8 cellular contexts compared by ENCODE assay signal in genomic region chr3:52770581-52771333, GRCh38. TPM values are rescaled to one million over a fixed set of nuclear protein-coding genes. Genes with fewer than 3 reads are reported as not detected.
DNase-seq lines count a peak whose midpoint lies in the region; ATAC-seq, FAIRE-seq and TF ChIP-seq lines count a peak whose summit lies in the region.

Gene NEK4, minus strand, starts transcription at chr3:52770940. Its CDS starts 194 bp downstream, at chr3:52770746.

- peak within 1 kb of the TSS; percentile 57 for H3K4ac ChIP-seq in H1 (replicated peaks; ENCODE audit: insufficient read length, low read depth, low read length)
- H3K4ac ChIP-seq in mesenchymal stem cell (ENCODE audit: low read depth in 1 of 2, low read length in 2 of 2), result peak within 1 kb of the TSS; percentile 5 to 22

- intact Hi-C loops in Caco-2 (cut with micrococcal nuclease; ENCODE audit: unreplicated experiment), result loop anchor here (2.0 kb wide), 1 partner anchor 50 kb away; no protein-coding TSS in a partner anchor

- peak; percentile 31 for FAIRE-seq in HTR-8/SVneo (lab: Jason Lieb, UNC)
- no peak for FAIRE-seq in H1 (lab: Jason Lieb, UNC)

- peak; percentile 82 to 94 for TF ChIP-seq POLR2A in H1 (IDR thresholded peaks at IDR 0.05; ENCODE audit: control extremely low read depth in 1 of 2, low read depth in 2 of 2, low read length in 2 of 2)

- H3K27ac ChIP-seq in H1 (ENCODE audit: low read depth, low read length) (peak within 1 kb of the TSS; percentile 86), mesenchymal stem cell (ENCODE audit: low read length, poor library complexity, severe bottlenecking) (no peak within 1 kb of the TSS)

- H3K27ac Mint-ChIP-seq in Caco-2 (ENCODE audit: unreplicated experiment), result peak within 1 kb of the TSS; percentile 69

- no peak for TF ChIP-seq RAD21 in H1 (IDR thresholded peaks at IDR 0.05 in 1 of 2, conservative IDR thresholded peaks at IDR 0.05 in 1 of 2; ENCODE audit: low read depth in 2 of 2, low read length in 2 of 2)

- H3K36me3 ChIP-seq in Caco-2 (ENCODE audit: control insufficient read depth, insufficient read depth, low read length) (no peaks in the 10 kb centered on the region), H1 (ENCODE audit: control insufficient read depth in 2 of 4, insufficient read depth in 4 of 4, low read length in 3 of 4) (peaks cover 5 to 22% (median 12%) of the 10 kb centered on the region in 4 experiments; a peak in 7 of 8 replicates), mesenchymal stem cell (ENCODE audit: control insufficient read depth in 1 of 2, insufficient read depth in 2 of 2, low read depth in 1 of 2, low read length in 2 of 2) (peaks cover 6 to 18% of the 10 kb centered on the region in 2 experiments)

- no peak within 1 kb of the TSS for H2BK20ac ChIP-seq in H1 (ENCODE audit: low read length)

- H4K91ac ChIP-seq in H1 (replicated peaks; ENCODE audit: insufficient read length, low read length) (peak within 1 kb of the TSS; percentile 82), mesenchymal stem cell (ENCODE audit: low read length) (no peak within 1 kb of the TSS)

- peaks cover 27% of the 10 kb centered on the region for H3K4me1 Mint-ChIP-seq in Caco-2 (ENCODE audit: low read depth, unreplicated experiment)

- H2BK120ac ChIP-seq in H1 (replicated peaks; ENCODE audit: low read depth, low read length), result peak within 1 kb of the TSS; percentile 29
- no peak within 1 kb of the TSS for H2BK120ac ChIP-seq in mesenchymal stem cell (ENCODE audit: low read depth, low read length)

- H3K79me2 ChIP-seq in H1 (ENCODE audit: control insufficient read depth in 1 of 2, insufficient read depth in 2 of 2, low read length in 2 of 2), result peaks cover 0 to 21% of the 10 kb centered on the region in 2 experiments; a peak in 3 of 4 replicates

- H2BK5ac ChIP-seq in H1 (ENCODE audit: low read depth, low read length) (peak within 1 kb of the TSS; percentile 94), mesenchymal stem cell (ENCODE audit: low read depth, low read length, poor library complexity, severe bottlenecking) (no peak within 1 kb of the TSS)

- H3K4me3 ChIP-seq in Caco-2 (ENCODE audit: low read depth, low read length), result peak within 1 kb of the TSS; percentile 88
- H3K4me3 ChIP-seq in H1 (ENCODE audit: extremely low read depth in 1 of 4, insufficient read depth in 2 of 4, low read depth in 3 of 4, low read length in 4 of 4), result peak within 1 kb of the TSS; percentile 70 to 88 (median 78)
- peak within 1 kb of the TSS; percentile 92 for H3K4me3 ChIP-seq in mesenchymal stem cell (ENCODE audit: insufficient read depth in 1 of 2, low read depth in 1 of 2, low read length in 2 of 2)

- H2BK12ac ChIP-seq in H1 (ENCODE audit: low read depth, low read length), result no peak within 1 kb of the TSS
- H2BK12ac ChIP-seq in mesenchymal stem cell (ENCODE audit: low read length in 2 of 2), result no peak within 1 kb of the TSS

- ATAC-seq in GM21367 (IDR thresholded peaks at IDR 0.05; ENCODE audit: unreplicated experiment), result peak; percentile 95

- H3K56ac ChIP-seq in H1 (replicated peaks; ENCODE audit: insufficient read length, low read depth, low read length), result peak within 1 kb of the TSS; percentile 17

- H2AFZ ChIP-seq in H1 (ENCODE audit: low read length), result peak within 1 kb of the TSS; percentile 92
- peak within 1 kb of the TSS; percentile 87 for H2AFZ ChIP-seq in mesenchymal stem cell (ENCODE audit: low read depth, low read length)

- peaks cover 16% of the 10 kb centered on the region for H3K36me3 Mint-ChIP-seq in Caco-2 (ENCODE audit: insufficient read depth, unreplicated experiment)

- no peaks in the 10 kb centered on the region for H3K9me3 Mint-ChIP-seq in Caco-2 (ENCODE audit: unreplicated experiment)

- no peaks in the 10 kb centered on the region for H4K20me1 ChIP-seq in H1 (replicated peaks in 1 of 2; ENCODE audit: control insufficient read depth in 1 of 2, insufficient read depth in 2 of 2, low read length in 2 of 2)

- H4K8ac ChIP-seq in H1 (ENCODE audit: extremely low read depth, insufficient read depth, low read length), result peak within 1 kb of the TSS; percentile 94
- H4K8ac ChIP-seq in mesenchymal stem cell (ENCODE audit: low read length), result peak within 1 kb of the TSS; percentile 91

- WGBS in H1 (ENCODE audit: extremely low coverage in 1 of 2, insufficient coverage in 1 of 2, insufficient read length in 1 of 2, insufficient replicate concordance in 2 of 2, low coverage in 1 of 2, low lambda C conversion rate in 2 of 2, missing lambda C conversion rate in 1 of 2), 2 experiments, result 3% methylated on average over 34 of the region's 62 CpGs; no CpG with 5 or more reads in 1 of the 2 experiments
- 1% methylated on average over 60 of the region's 62 CpGs for WGBS in mesenchymal stem cell

- POLR2A ChIA-PET in Caco-2 (lab: Charles Lee) (interaction anchor here (0.7 to 0.9 kb wide), 2 partner anchors 29 to 390 kb away, joined by 3 to 8 read pairs; no protein-coding TSS in a partner anchor), H1 (lab: Charles Lee; ENCODE audit: partially characterized antibody) (interaction anchor here (0.8 to 2.3 kb wide), 15 partner anchors 9 to 302 kb away, joined by 3 to 10 read pairs (median 6); partner anchors contain the start of genes GNL3, ITIH3 and PBRM1)

- no peak within 1 kb of the TSS for H3K23ac ChIP-seq in H1 (ENCODE audit: insufficient read length)
- H3K23ac ChIP-seq in mesenchymal stem cell (ENCODE audit: low read length in 2 of 2), result peak within 1 kb of the TSS in 1 of 2 experiments; percentile 20

- H3K4me2 ChIP-seq in H1 (ENCODE audit: insufficient read depth in 1 of 2, low read depth in 2 of 2, low read length in 2 of 2) (peak within 1 kb of the TSS; percentile 73 to 83), mesenchymal stem cell (ENCODE audit: low read length, poor library complexity, severe bottlenecking) (peak within 1 kb of the TSS; percentile 86)

- peaks cover 3% of the 10 kb centered on the region; the same call in 1 of the 2 replicates for H3K79me1 ChIP-seq in H1 (ENCODE audit: low read depth, low read length)
- peaks cover 8% of the 10 kb centered on the region for H3K79me1 ChIP-seq in mesenchymal stem cell (replicated peaks; ENCODE audit: low read length, poor library complexity, severe bottlenecking)

- H3K27me3 ChIP-seq in Caco-2 (replicated peaks; ENCODE audit: control insufficient read depth, insufficient read depth, low read length), result no peaks in the 10 kb centered on the region
- H3K27me3 ChIP-seq in H1 (replicated peaks in 1 of 4; ENCODE audit: control insufficient read depth in 3 of 4, extremely low read depth in 1 of 4, insufficient read depth in 3 of 4, low read length in 3 of 4), result no peaks in the 10 kb centered on the region
- peaks cover 0 to 4% of the 10 kb centered on the region in 2 experiments for H3K27me3 ChIP-seq in mesenchymal stem cell (ENCODE audit: control insufficient read depth in 1 of 2, insufficient read depth in 1 of 2, low read length in 2 of 2)

- TF ChIP-seq CTCF in Caco-2 (IDR thresholded peaks at IDR 0.05; ENCODE audit: insufficient read depth in 1 of 2, low read depth in 1 of 2, low read length in 1 of 2, severe bottlenecking in 1 of 2, unreplicated experiment in 1 of 2), result peak in 1 of 2 experiments; percentile 1
- TF ChIP-seq CTCF in H1 (IDR thresholded peaks at IDR 0.05; ENCODE audit: control extremely low read depth in 1 of 3, insufficient read depth in 1 of 3, low read depth in 1 of 3, low read length in 3 of 3), result no peak

- DNase-seq in Caco-2 (peak; percentile 94), HTR-8/SVneo (ENCODE audit: insufficient read length, low spot score) (peak; percentile 97), NOMO-1 treated with DMSO at 0.1 percent for 48 hours (lab: John Stamatoyannopoulos, UW; ENCODE audit: unreplicated experiment) (peak; percentile 95), H1 (ENCODE audit: low read depth in 1 of 2, low spot score in 2 of 2) (peak; percentile 72 to 94), mesenchymal stem cell (peak; percentile 89)
- DNase-seq in activated CD8-positive, alpha-beta memory T cell treated with anti-CD3 and anti-CD28 coated beads for 4 hours (ENCODE audit: low read depth in 2 of 2), result peak; percentile 64 to 68
- DNase-seq in stimulated activated CD8-positive, alpha-beta memory T cell treated with anti-CD3 and anti-CD28 coated beads, Interleukin-12 subunit alpha, Interleukin-12 subunit beta, amount 100 ng/mL, for 24 hours (ENCODE audit: extremely low read depth), result peak; percentile 68

- peak within 1 kb of the TSS; percentile 88 for H4K5ac ChIP-seq in H1 (ENCODE audit: insufficient read length, low read depth, low read length)

- no peaks in the 10 kb centered on the region for H3K27me3 Mint-ChIP-seq in Caco-2 (ENCODE audit: insufficient read depth, unreplicated experiment)

- no peaks in the 10 kb centered on the region for H3K9me3 ChIP-seq in Caco-2
- H3K9me3 ChIP-seq in H1 (ENCODE audit: insufficient read depth in 2 of 2, low read depth in 1 of 2, low read length in 1 of 2), result no peaks in the 10 kb centered on the region
- no peaks in the 10 kb centered on the region for H3K9me3 ChIP-seq in mesenchymal stem cell (ENCODE audit: control insufficient read depth, low read length)

- peak within 1 kb of the TSS; percentile 81 for H3K4me3 Mint-ChIP-seq in Caco-2 (ENCODE audit: unreplicated experiment)

- peaks cover 7% of the 10 kb centered on the region for H3K23me2 ChIP-seq in H1 (ENCODE audit: low read depth, low read length)

- CTCF ChIA-PET in Caco-2 (lab: Charles Lee), result interaction anchor here (0.6 to 1.6 kb wide), 6 partner anchors 20 to 430 kb away, joined by 3 to 19 read pairs (median 4); no protein-coding TSS in a partner anchor
- CTCF ChIA-PET in H1 (lab: Charles Lee; ENCODE audit: partially characterized antibody), result interaction anchor here (1.1 to 4.7 kb wide), 5 partner anchors 22 to 52 kb away, joined by 3 to 28 read pairs (median 5); no protein-coding TSS in a partner anchor

- no peak within 1 kb of the TSS for H3K14ac ChIP-seq in H1 (ENCODE audit: insufficient read length)
- peak within 1 kb of the TSS in 1 of 2 experiments; percentile 80 for H3K14ac ChIP-seq in mesenchymal stem cell (ENCODE audit: low read length in 2 of 2)

- no peak within 1 kb of the TSS for H2BK15ac ChIP-seq in H1 (ENCODE audit: low read length)
- H2BK15ac ChIP-seq in mesenchymal stem cell (ENCODE audit: low read depth, poor library complexity, severe bottlenecking), result peak within 1 kb of the TSS; percentile 91

- H2AK5ac ChIP-seq in H1 (ENCODE audit: low read depth, low read length), result 0 out of 2 replicates have a peak within 1 kb of the TSS, but pooled peaks have one; percentile 28
- no peak within 1 kb of the TSS for H2AK5ac ChIP-seq in mesenchymal stem cell (ENCODE audit: low read length, severe bottlenecking)

- H3K18ac ChIP-seq in H1 (ENCODE audit: extremely low read depth, low read length) (peak within 1 kb of the TSS; percentile 62; the same call in 1 of the 2 replicates), mesenchymal stem cell (ENCODE audit: low read depth in 1 of 2, low read length in 2 of 2) (peak within 1 kb of the TSS; percentile 59 to 65)

- BruUV-seq in Caco-2 (replicated peaks; lab: Mats Ljungman, UMichigan), result no TSS peak

- no peak for TF ChIP-seq EP300 in H1 (IDR thresholded peaks at IDR 0.05; ENCODE audit: borderline replicate concordance in 1 of 2, low read depth in 2 of 2, low read length in 2 of 2)

- peaks cover 12% of the 10 kb centered on the region for H3K4me1 ChIP-seq in Caco-2
- H3K4me1 ChIP-seq in H1 (replicated peaks in 1 of 4; ENCODE audit: control insufficient read depth in 3 of 4, insufficient read depth in 4 of 4, low read length in 3 of 4), result peaks cover 0 to 2% (median 0%) of the 10 kb centered on the region in 4 experiments; a peak in 1 of 7 replicates
- peaks cover 8% of the 10 kb centered on the region for H3K4me1 ChIP-seq in mesenchymal stem cell (ENCODE audit: control insufficient read depth, insufficient read depth, low read depth, low read length)

- H3K9ac ChIP-seq in H1 (replicated peaks in 1 of 4; ENCODE audit: extremely low read depth in 1 of 4, low read depth in 3 of 4, low read length in 3 of 4) (peak within 1 kb of the TSS; percentile 85 to 99 (median 91)), mesenchymal stem cell (ENCODE audit: low read length) (peak within 1 kb of the TSS; percentile 93)

RNA-seq across cellular contexts. Expression of gene NEK4, which starts in this region (rescaled TPM):
- total RNA-seq in Caco-2 (2022), result 39.2 and 40.5 TPM in 2 replicates
- 39.5 and 40.0 TPM in 2 replicates for total RNA-seq in H1 (2021; fragmentation: NEBNext Ultra II Directional; extraction: Animal tissue kit (Norgen Biotek cat#: 25700))
- 6.0 and 7.5 TPM in 2 replicates for polyA plus RNA-seq in H1 (2011; rRNA removed)
- 12.7 TPM for polyA plus RNA-seq in H1 (2011; cell fraction: cytosol; rRNA removed)
- 13.9 TPM for polyA plus RNA-seq in H1 (2011; cell fraction: nucleus; rRNA removed)
- polyA plus RNA-seq in H1 (2012, experiment 1 of 2), result 16.6 to 24.6 TPM (median 19.9 TPM) in 4 replicates
- polyA plus RNA-seq in H1 (2012, experiment 2 of 2), result 1.6 TPM
- 14.7 TPM for polyA plus RNA-seq in H1 (2013, experiment 1 of 2)
- polyA plus RNA-seq in H1 (2013, experiment 2 of 2), result 13.4 TPM
- 34.5 and 35.6 TPM in 2 replicates for polyA minus RNA-seq in H1 (2011; rRNA and poly(A)+ RNA removed)
- polyA minus RNA-seq in H1 (2011; cell fraction: cytosol; rRNA and poly(A)+ RNA removed), result 20.0 TPM
- polyA minus RNA-seq in H1 (2011; cell fraction: nucleus; rRNA and poly(A)+ RNA removed), result 22.8 TPM
- 6.9 TPM for polyA plus RNA-seq in mesenchymal stem cell (2013, experiment 1 of 2)
- 6.8 TPM for polyA plus RNA-seq in mesenchymal stem cell (2013, experiment 2 of 2)
